ENCODE assay signal across 8 cellular contexts in the genomic region with DNA sequence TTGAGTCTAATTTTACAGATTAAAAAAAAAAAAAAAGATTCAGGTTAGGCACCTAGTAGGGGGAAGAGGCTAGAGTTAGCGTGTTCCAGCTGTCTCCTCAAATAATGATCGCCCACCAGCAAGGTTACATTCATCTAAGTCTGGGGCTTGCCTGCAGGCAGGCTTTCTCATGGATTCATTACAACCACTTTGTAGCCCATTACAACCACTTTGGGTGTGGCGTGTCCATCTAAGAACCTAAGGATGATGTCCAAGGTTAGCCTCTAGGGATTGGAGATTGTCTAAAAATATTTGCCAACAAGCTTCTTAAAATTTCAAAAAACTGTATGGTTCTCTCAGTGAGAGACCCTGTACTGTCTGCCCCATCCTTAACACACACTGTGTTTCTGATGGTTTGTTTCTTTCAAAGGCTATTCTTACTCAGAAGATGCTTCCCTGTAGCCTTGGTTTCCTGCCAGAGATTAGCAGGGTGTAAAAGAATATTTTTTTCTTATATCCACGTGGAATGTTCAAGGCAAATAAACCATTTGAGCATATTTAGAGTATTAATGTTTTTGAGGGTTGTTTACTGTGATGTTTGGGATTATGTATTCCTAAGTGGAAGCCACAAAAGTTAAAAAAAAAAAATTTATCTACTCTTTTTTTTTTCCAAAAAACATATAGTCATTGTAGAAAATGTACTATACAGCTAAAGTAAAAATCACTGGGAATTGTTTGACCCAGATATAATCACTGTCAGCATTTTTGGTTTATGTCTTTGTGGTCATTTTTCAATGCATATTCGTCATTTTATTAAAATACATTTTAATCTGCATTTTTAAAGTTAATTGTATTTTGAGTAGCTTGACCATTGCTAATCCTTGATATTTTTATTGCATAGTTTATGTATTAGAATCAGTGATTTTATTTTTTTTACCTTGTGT. TPM values are rescaled to one million over a fixed set of nuclear protein-coding genes. Genes with fewer than 3 reads are reported as not detected.
DNase-seq lines count a peak whose midpoint lies in the region; ATAC-seq, FAIRE-seq and TF ChIP-seq lines count a peak whose summit lies in the region.

No MANE protein-coding gene starts in this region.

- H3K36me3 ChIP-seq in HUES64 (ENCODE audit: insufficient read depth, low read length) (peaks cover 11% of the 10 kb centered on the region), GM12878 (ENCODE audit: control insufficient read depth in 2 of 2, insufficient read depth in 2 of 2, low read length in 1 of 2) (no peaks in the 10 kb centered on the region)

- no peak overlapping the region for H3K27ac Mint-ChIP-seq in memory B cell

- in situ Hi-C loops in GM12878 (cut with MboI): loop anchor here (10.0 kb wide), 1 partner anchor 549 kb away; no protein-coding TSS in a partner anchor

- TF ChIP-seq POLR2A in GM12878 (IDR thresholded peaks at IDR 0.05; ENCODE audit: low read depth, low read length): no peak

- H3K9me3 Mint-ChIP-seq in memory B cell: no peaks in the 10 kb centered on the region

- WGBS in HUES64: 25% methylated on average over 4 of the region's 5 CpGs
- WGBS in GM12878 (ENCODE audit: insufficient coverage, insufficient replicate concordance, low lambda C conversion rate, missing lambda C conversion rate): 20% methylated on average over 5 of the region's 5 CpGs

- BruUV-seq in GM12878 (replicated peaks; lab: Mats Ljungman, UMichigan): TSS peak; percentile 54

- H3K4me2 ChIP-seq in GM12878 (ENCODE audit: control insufficient read depth, insufficient read depth): peak overlapping the region; percentile 85

- H3K36me3 Mint-ChIP-seq in memory B cell: peaks cover 7% of the 10 kb centered on the region

- peak overlapping the region; percentile 92 for H3K4me3 ChIP-seq in AG04450 (ENCODE audit: low read depth, low read length)
- peak overlapping the region; percentile 99 for H3K4me3 ChIP-seq in HUES64 (ENCODE audit: low read length)
- peak overlapping the region; percentile 79 for H3K4me3 ChIP-seq in GM12878

- no peaks in the 10 kb centered on the region; the same call in 1 of the 2 replicates for H4K20me1 ChIP-seq in GM12878 (ENCODE audit: control insufficient read depth, insufficient read depth)

- no peaks in the 10 kb centered on the region for H3K27me3 ChIP-seq in AG04450 (ENCODE audit: control insufficient read depth, insufficient read depth, low read length)
- H3K27me3 ChIP-seq in HUES64 (ENCODE audit: insufficient read depth, low read length): peaks cover 20% of the 10 kb centered on the region
- H3K27me3 ChIP-seq in GM12878 (replicated peaks in 1 of 2; ENCODE audit: control insufficient read depth in 2 of 2, insufficient read depth in 2 of 2, low read length in 1 of 2): no peaks in the 10 kb centered on the region

- peak overlapping the region; percentile 92 for H3K4me3 Mint-ChIP-seq in memory B cell

- H3K4me1 Mint-ChIP-seq in memory B cell: peaks cover 25% of the 10 kb centered on the region

- RAD21 ChIA-PET in GM12878 (lab: Charles Lee; ENCODE audit: unreplicated experiment): interaction anchor here (0.7 to 4.9 kb wide), 6 partner anchors 15 to 348 kb away, joined by 3 to 33 read pairs (median 3); no protein-coding TSS in a partner anchor

- H3K4me1 ChIP-seq in HUES64 (ENCODE audit: insufficient read depth, low read length): peaks cover 23% of the 10 kb centered on the region
- H3K4me1 ChIP-seq in GM12878 (ENCODE audit: control insufficient read depth, insufficient read depth, low read length): peaks cover 4% of the 10 kb centered on the region

- intact Hi-C loops in GM12878 (cut with micrococcal nuclease; ENCODE audit: unreplicated experiment): loop anchor here (2.0 to 10.0 kb wide), 3 partner anchors 17 to 549 kb away; no protein-coding TSS in a partner anchor

- ATAC-seq in GM12878 (peak; percentile 17), memory B cell (ENCODE audit: low read depth) (no peak), HG02870 (IDR thresholded peaks at IDR 0.05; ENCODE audit: unreplicated experiment) (no peak)

- POLR2A ChIA-PET in AG04450 (lab: Yijun Ruan, JAX): interaction anchor here (0.6 to 1.2 kb wide), 3 partner anchors 8 to 205 kb away, joined by 3 read pairs; no protein-coding TSS in a partner anchor
- POLR2A ChIA-PET in GM12878 (lab: Charles Lee): interaction anchor here (0.6 to 1.6 kb wide), 8 partner anchors 18 to 1712 kb away, joined by 3 to 6 read pairs (median 5); no protein-coding TSS in a partner anchor

- TF ChIP-seq CTCF in AG04450 (IDR thresholded peaks at IDR 0.05; ENCODE audit: low read depth, low read length) (no peak), GM12878 (IDR thresholded peaks at IDR 0.05 in 2 of 3, conservative IDR thresholded peaks at IDR 0.05 in 1 of 3; ENCODE audit: control insufficient read depth in 2 of 3, extremely low read depth in 1 of 3, insufficient read depth in 1 of 3, low read depth in 3 of 3, low read length in 3 of 3) (no peak)

- FAIRE-seq in GM12878 (lab: Jason Lieb, UNC): no peak

- no peak for TF ChIP-seq EP300 in GM12878 (IDR thresholded peaks at IDR 0.05; ENCODE audit: borderline replicate concordance in 1 of 2, control insufficient read depth in 1 of 2, low read depth in 2 of 2, low read length in 2 of 2)

- H2AFZ ChIP-seq in GM12878 (ENCODE audit: control insufficient read depth, low read depth, low read length): no peak overlapping the region

- H3K9me3 ChIP-seq in AG04450 (ENCODE audit: control insufficient read depth, insufficient read depth, low read length): no peaks in the 10 kb centered on the region; the same call in 1 of the 2 replicates
- no peaks in the 10 kb centered on the region for H3K9me3 ChIP-seq in HUES64 (ENCODE audit: insufficient read depth, low read depth, low read length)
- H3K9me3 ChIP-seq in GM12878 (replicated peaks; ENCODE audit: control insufficient read depth, insufficient read depth, low read length): no peaks in the 10 kb centered on the region

- peaks cover 44% of the 10 kb centered on the region for H3K79me2 ChIP-seq in GM12878 (ENCODE audit: control insufficient read depth, insufficient read depth, low read length)

- no peak overlapping the region for H3K27ac ChIP-seq in AG04450 (ENCODE audit: low read depth, low read length)
- no peak overlapping the region; the same call in 1 of the 2 replicates for H3K27ac ChIP-seq in HUES64 (ENCODE audit: low read depth, low read length)
- H3K27ac ChIP-seq in GM12878 (ENCODE audit: control insufficient read depth, insufficient read depth): peak overlapping the region; percentile 78

- no peak for TF ChIP-seq RAD21 in GM12878 (IDR thresholded peaks at IDR 0.05; ENCODE audit: insufficient read depth, low read depth, low read length)

- CTCF ChIA-PET in AG04450 (lab: Charles Lee) (interaction anchor here (0.9 to 2.8 kb wide), 3 partner anchors 131 to 348 kb away, joined by 4 to 14 read pairs (median 6); no protein-coding TSS in a partner anchor), GM12878 (lab: Yijun Ruan, JAX) (interaction anchor here (0.6 to 4.3 kb wide), 7 partner anchors 27 to 350 kb away, joined by 3 to 35 read pairs (median 3); no protein-coding TSS in a partner anchor)

- peak overlapping the region; percentile 94 for H3K9ac ChIP-seq in HUES64 (ENCODE audit: low read depth, low read length)
- peak overlapping the region; percentile 91 for H3K9ac ChIP-seq in GM12878 (ENCODE audit: control insufficient read depth, insufficient read depth, low read length)

- SMC1A ChIA-PET in GM12878 (lab: Charles Lee; ENCODE audit: uncharacterized antibody, unreplicated experiment): interaction anchor here (0.7 to 7.5 kb wide), 8 partner anchors 20 to 344 kb away, joined by 3 to 67 read pairs (median 4); partner anchors contain the start of gene MOK

- DNase-seq in AG04450 (ENCODE audit: low read depth, low spot score) (no peak), GM12878 (ENCODE audit: low read depth, low spot score) (no peak), memory B cell (ENCODE audit: low spot score in 2 of 2) (no peak), midbrain (lab: John Stamatoyannopoulos, UW) (no peak), DMS79 (lab: John Stamatoyannopoulos, UW) (no peak), NCI-H1930 (lab: John Stamatoyannopoulos, UW) (no peak)

- no peaks in the 10 kb centered on the region for H3K27me3 Mint-ChIP-seq in memory B cell

RNA-seq across cellular contexts. Expression of gene DYNC1H1, which starts 1.7 kb away (rescaled TPM):
- polyA plus RNA-seq in AG04450 (2011; rRNA removed) (189 and 300 TPM in 2 replicates), GM12878 (2011; rRNA removed) (30.1 and 54.9 TPM in 2 replicates), GM12878 (2014; fragmentation: Illumina TruSeq; extraction: Trizol) (111 and 123 TPM in 2 replicates), GM12878 (2014; fragmentation: Nextera tagmentation; extraction: Ambion mirVana) (10 to 100 TPM; 38.4 to 54.0 TPM), GM12878 (2014; rRNA removed) (101 and 117 TPM in 2 replicates), GM12878 (2016; fragmentation: Nextera tagmentation; extraction: Ambion mirVana) (100 to 1,000 TPM; 121 to 122 TPM)
- polyA minus RNA-seq in AG04450 (2011; rRNA and poly(A)+ RNA removed): 792 and 915 TPM in 2 replicates
- 143 TPM for polyA plus RNA-seq in HUES64 (2013, experiment 1 of 2)
- 146 TPM for polyA plus RNA-seq in HUES64 (2013, experiment 2 of 2)
- total RNA-seq in GM12878 (2013; cell fraction: nucleolus; rRNA removed): 360 and 384 TPM in 2 replicates
- total RNA-seq in GM12878 (2014; rRNA removed) (187 and 198 TPM in 2 replicates), GM12878 (2014; rRNA removed; fragmentation: Illumina TruSeq; extraction: Trizol) (95.2 and 102 TPM in 2 replicates), GM12878 (2021) (288 and 291 TPM in 2 replicates)
- 70.0 TPM for polyA plus RNA-seq in GM12878 (2011; ENCODE audit: low read depth)
- 103 and 133 TPM in 2 replicates for polyA plus RNA-seq in GM12878 (2011; cell fraction: cytosol; rRNA removed)
- 156 and 247 TPM in 2 replicates for polyA plus RNA-seq in GM12878 (2011; cell fraction: nucleus; rRNA removed)
- polyA plus RNA-seq in GM12878 (2012): 76.3 and 94.6 TPM in 2 replicates
- 232 and 242 TPM in 2 replicates for polyA minus RNA-seq in GM12878 (2011; rRNA and poly(A)+ RNA removed)
- polyA minus RNA-seq in GM12878 (2011; cell fraction: cytosol; rRNA and poly(A)+ RNA removed): 131 and 184 TPM in 2 replicates
- polyA minus RNA-seq in GM12878 (2011; cell fraction: nucleus; rRNA and poly(A)+ RNA removed): 99.3 and 177 TPM in 2 replicates
